In the genomic region with DNA sequence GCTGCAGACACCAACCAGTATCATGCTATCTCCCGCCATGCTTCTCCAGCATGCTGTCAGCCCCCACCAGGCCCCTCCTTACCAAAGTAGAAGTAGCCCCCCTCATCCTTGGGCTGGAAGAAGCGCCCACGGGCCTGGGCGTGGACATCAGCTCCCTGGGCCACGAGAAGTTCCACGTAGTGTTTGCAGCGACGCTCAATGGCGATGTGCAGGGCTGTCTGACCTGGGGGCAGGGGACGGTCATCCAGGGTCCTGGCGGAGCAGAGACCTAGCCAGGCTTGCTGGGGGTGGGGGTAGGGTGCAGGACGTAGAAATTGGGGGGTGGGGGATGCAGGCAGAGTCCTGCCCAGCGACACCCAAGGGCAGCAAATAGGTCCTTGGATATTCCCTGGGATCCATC, we compare ENCODE assay signal across 8 cellular contexts. TPM values are rescaled to one million over a fixed set of nuclear protein-coding genes. Genes with fewer than 3 reads are reported as not detected.
"Had no signal": no experiment of that assay in that cellular context is flagged by ENCODE, and none has a peak within 500 bp of the region (broad histone marks: within the 10 kb centered on the region; RNA-seq: fewer than 3 reads in every experiment).

No MANE protein-coding gene starts in this region.

- DNase-seq: IMR-90, KBM-7, KG1 had no signal

- ATAC-seq: HepG2, K562 had no signal

- H3K27ac ChIP-seq: HL-60 had no signal

- H3K4me3 ChIP-seq: K562 had no signal

RNA-seq across cellular contexts. Expression of gene TRPV4, which starts 32.7 kb away (rescaled TPM):
- total RNA-seq: HT-29, K562 had no signal
- polyA plus RNA-seq: IgD-negative memory B cell had no signal
